ENCODE assay signal across 9 cellular contexts in genomic region chr1:228478912-228479665, GRCh38. TPM values are rescaled to one million over a fixed set of nuclear protein-coding genes. Genes with fewer than 3 reads are reported as not detected.
DNase-seq lines count a peak whose midpoint lies in the region; ATAC-seq and TF ChIP-seq lines count a peak whose summit lies in the region.
"Had no signal": no experiment of that assay in that cellular context is flagged by ENCODE, and none has a peak within 500 bp of the region (broad histone marks: within the 10 kb centered on the region; RNA-seq: fewer than 3 reads in every experiment).

No MANE protein-coding gene starts in this region.

- peak; percentile 61 for ATAC-seq in GM23338
- peak in 2 of 4 experiments; percentile 32 to 45 for ATAC-seq in T-cell (replicated peaks in 1 of 4)

- H3K9me2 ChIP-seq in GM23338 (ENCODE audit: insufficient read depth): no peaks in the 10 kb centered on the region

- peaks cover 15% of the 10 kb centered on the region for H3K27me3 Mint-ChIP-seq in GM23338 (ENCODE audit: insufficient read depth, low read depth, poor library complexity)
- no peaks in the 10 kb centered on the region for H3K27me3 Mint-ChIP-seq in T-cell

- H3K4me3 ChIP-seq in GM12865 (ENCODE audit: low read depth, low read length) (no peak overlapping the region), GM23338 (peak overlapping the region; percentile 29)

- peaks cover 69% of the 10 kb centered on the region for H3K4me1 ChIP-seq in GM23338 (ENCODE audit: insufficient read depth)

- POLR2A ChIA-PET in T-cell (lab: Charles Lee): interaction anchor here in 1 of 2 donors (0.8 kb wide), 1 partner anchor 189 kb away, joined by 13 read pairs; no protein-coding TSS in a partner anchor

- CTCF ChIA-PET in T-cell (lab: Charles Lee): interaction anchor here (0.6 to 1.7 kb wide), 4 partner anchors 14 to 884 kb away, joined by 5 to 6 read pairs (median 5); a partner anchor contains a TSS

- H3K36me3 ChIP-seq in GM23338 (ENCODE audit: insufficient read depth): no peaks in the 10 kb centered on the region

- 0 out of 2 replicates have a peak, but pooled peaks cover 3% of the 10 kb centered on the region for H3F3A ChIP-seq in GM23338 (replicated peaks; ENCODE audit: low read depth)

- H3K36me3 Mint-ChIP-seq in GM23338 (ENCODE audit: low read depth) (no peaks in the 10 kb centered on the region), T-cell (no peaks in the 10 kb centered on the region)

- TF ChIP-seq CTCF in GM12865 (IDR thresholded peaks at IDR 0.05; ENCODE audit: insufficient read depth, low read depth, low read length, missing control alignments) (no peak), GM23338 (conservative IDR thresholded peaks at IDR 0.05; ENCODE audit: low read depth in 2 of 2) (no peak)

- H3K4me3 Mint-ChIP-seq in GM23338: peak overlapping the region; percentile 60
- H3K4me3 Mint-ChIP-seq in T-cell: no peak overlapping the region

- H2AFZ ChIP-seq in GM23338: no peak overlapping the region; the same call in 1 of the 2 replicates

- H3K27ac Mint-ChIP-seq in GM23338: peak overlapping the region; percentile 67; the same call in 1 of the 2 replicates
- peak overlapping the region; percentile 73 to 85 for H3K27ac Mint-ChIP-seq in T-cell

- peak overlapping the region; percentile 86 for H3K27ac ChIP-seq in GM23338 (ENCODE audit: low read depth)

- H3K27me3 ChIP-seq in GM23338 (ENCODE audit: insufficient read depth): 0 out of 2 replicates have a peak, but pooled peaks cover 3% of the 10 kb centered on the region

- H3K79me2 ChIP-seq in GM23338 (replicated peaks; ENCODE audit: insufficient read depth): no peaks in the 10 kb centered on the region

- H3K9me3 Mint-ChIP-seq in GM23338 (no peaks in the 10 kb centered on the region), T-cell (no peaks in the 10 kb centered on the region)

- no peaks in the 10 kb centered on the region for H4K20me1 ChIP-seq in GM23338 (replicated peaks; ENCODE audit: insufficient read depth)

- peak overlapping the region; percentile 63 for H3K4me2 ChIP-seq in GM23338

- DNase-seq in GM12865 (ENCODE audit: low read depth) (peak; percentile 48), GM23338 (ENCODE audit: low spot score) (peak; percentile 77), T-cell (no peak), lung microvascular endothelial cell (ENCODE audit: low read depth in 2 of 2) (peak; percentile 20 to 41), NCI-H2227 treated with DMSO at 0.1 percent for 48 hours (lab: John Stamatoyannopoulos, UW) (no peak), D341Med (ENCODE audit: low spot score) (no peak), hippocampal formation (lab: John Stamatoyannopoulos, UW) (no peak)
- DNase-seq in central memory CD4-positive, alpha-beta T cell: no peak
- DNase-seq: T-helper 9 cell had no signal

- H3K4me1 Mint-ChIP-seq in GM23338 (peaks cover 55% of the 10 kb centered on the region), T-cell (peaks cover 8 to 31% (median 17%) of the 10 kb centered on the region in 3 donors)

TF ChIP-seq in GM23338, 12 proteins besides CTCF, POLR2A, EP300 and RAD21:
- TF ChIP-seq JUNB (IDR thresholded peaks at IDR 0.05; ENCODE audit: unreplicated experiment) (no peak), NANOG (IDR thresholded peaks at IDR 0.05; ENCODE audit: borderline replicate concordance) (peak; percentile 46; the same call in 1 of the 2 replicates)

RNA-seq across cellular contexts. Expression of gene RNF187, which starts 8.1 kb away (rescaled TPM):
- total RNA-seq in GM23338 (2014; rRNA removed; shearing (Covaris generic)): 55.3 and 59.3 TPM in 2 replicates
- 24.8 and 28.7 TPM in 2 replicates for polyA plus RNA-seq in GM23338 (2016; fragmentation: Nextera tagmentation; extraction: Ambion mirVana)
- total RNA-seq in T-cell (100 to 1,000 TPM in 2 of 5 donors, 10 to 100 TPM in 3; 59.6 to 105 (median 94.9) TPM), lung microvascular endothelial cell (32.5 and 53.6 TPM in 2 replicates)

Comparison
In these comparisons a context has a peak if more than half of its experiments do, and no peak if none do; other contexts are left out.
1. DNase-seq: peak in GM12865 (single experiment), GM23338 (single experiment) and lung microvascular endothelial cell (2 of 2); none in T-cell (0 of 34), NCI-H2227 treated with DMSO at 0.1 percent for 48 hours (single experiment), D341Med (single experiment), central memory CD4-positive, alpha-beta T cell (single experiment) and hippocampal formation (0 of 2).